Comparison of ENCODE assay signal across 12 cellular contexts in the genomic region with DNA sequence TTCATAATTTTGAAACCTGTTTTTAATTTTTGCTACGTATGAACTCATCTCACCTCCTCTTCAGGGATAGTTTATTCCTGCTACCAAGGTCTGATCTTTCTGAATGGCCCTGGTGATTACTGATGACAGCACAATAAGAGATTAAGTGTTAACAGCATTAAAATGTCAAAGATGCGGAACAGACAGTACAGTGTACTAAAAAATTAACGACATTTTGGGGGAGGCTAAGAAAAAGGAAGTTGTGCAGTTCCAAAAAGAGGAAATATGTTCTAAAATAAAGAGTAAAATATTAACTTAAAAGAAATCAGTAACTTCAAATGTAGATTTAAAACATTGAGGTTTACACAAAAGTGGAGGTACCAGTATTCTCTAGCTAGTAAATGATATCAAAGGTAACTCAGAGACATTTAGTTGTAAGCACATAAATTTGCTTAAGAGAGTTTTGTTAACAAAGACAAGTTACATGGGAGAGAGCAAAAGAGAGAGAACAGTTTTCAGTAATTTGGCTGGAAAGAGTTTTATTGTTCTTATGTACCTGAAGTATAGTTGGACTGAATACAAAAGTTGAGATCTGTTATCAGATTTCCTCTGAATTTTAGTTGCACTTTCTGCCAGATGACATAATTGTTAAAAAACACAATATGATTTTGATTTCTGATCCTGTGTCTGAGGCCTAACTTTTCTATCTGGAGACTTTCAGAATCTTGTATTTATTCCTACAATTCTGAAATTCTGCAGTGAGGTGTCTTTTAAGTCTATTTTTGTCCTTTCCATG. TPM values are rescaled to one million over a fixed set of nuclear protein-coding genes. Genes with fewer than 3 reads are reported as not detected.
DNase-seq lines count a peak whose midpoint lies in the region; ATAC-seq and TF ChIP-seq lines count a peak whose summit lies in the region.
"Had no signal": no experiment of that assay in that cellular context is flagged by ENCODE, and none has a peak within 500 bp of the region (broad histone marks: within the 10 kb centered on the region; RNA-seq: fewer than 3 reads in every experiment).

No MANE protein-coding gene starts in this region.

- H3K27ac ChIP-seq in PC-3 (ENCODE audit: low read length) = no peak overlapping the region

- no peaks in the 10 kb centered on the region for H3K9me3 Mint-ChIP-seq in stimulated activated naive CD8-positive, alpha-beta T cell treated with anti-CD3 and anti-CD28 coated beads, Interleukin-15, Interleukin-2, amounts not matched to agents 100 ng/mL and 50 ng/mL, for 24 hours
- H3K9me3 Mint-ChIP-seq in activated CD4-positive, alpha-beta memory T cell treated with anti-CD3 and anti-CD28 coated beads for 36 hours = peaks cover 2% of the 10 kb centered on the region
- H3K9me3 Mint-ChIP-seq: type B pancreatic cell had no signal

- peaks cover 4% of the 10 kb centered on the region for H3K36me3 Mint-ChIP-seq in stimulated activated naive CD8-positive, alpha-beta T cell treated with anti-CD3 and anti-CD28 coated beads, Interleukin-15, Interleukin-2, amounts not matched to agents 100 ng/mL and 50 ng/mL, for 24 hours (ENCODE audit: low read depth)
- peaks cover 14% of the 10 kb centered on the region for H3K36me3 Mint-ChIP-seq in activated CD4-positive, alpha-beta memory T cell treated with anti-CD3 and anti-CD28 coated beads for 36 hours
- H3K36me3 Mint-ChIP-seq: type B pancreatic cell had no signal

- H3K36me3 ChIP-seq in PC-3 (ENCODE audit: low read depth, low read length) = no peaks in the 10 kb centered on the region

- H3K4me1 ChIP-seq in PC-3 (ENCODE audit: insufficient read depth, low read length) = no peaks in the 10 kb centered on the region

- no peak overlapping the region for H3K9ac ChIP-seq in PC-3 (ENCODE audit: low read length)

- H3K4me3 ChIP-seq in PC-3 (ENCODE audit: low read length) = no peak overlapping the region

- no peaks in the 10 kb centered on the region for H3F3A ChIP-seq in PC-3 (ENCODE audit: low read length, unreplicated experiment)

- no peak overlapping the region for H3K4me2 ChIP-seq in PC-3 (ENCODE audit: low read length)

- no peaks in the 10 kb centered on the region for H3K27me3 Mint-ChIP-seq in stimulated activated naive CD8-positive, alpha-beta T cell treated with anti-CD3 and anti-CD28 coated beads, Interleukin-15, Interleukin-2, amounts not matched to agents 100 ng/mL and 50 ng/mL, for 24 hours
- no peaks in the 10 kb centered on the region for H3K27me3 Mint-ChIP-seq in activated CD4-positive, alpha-beta memory T cell treated with anti-CD3 and anti-CD28 coated beads for 36 hours
- H3K27me3 Mint-ChIP-seq: type B pancreatic cell had no signal

- CTCF ChIA-PET in activated CD4-positive, alpha-beta memory T cell treated with anti-CD3 and anti-CD28 coated beads for 36 hours (lab: Charles Lee) = interaction anchor here (1.3 kb wide), 1 partner anchor 13 kb away, joined by 8 read pairs; no protein-coding TSS in a partner anchor
- CTCF ChIA-PET in PC-3 (lab: Charles Lee) = no interaction called here

- no peaks in the 10 kb centered on the region for H3K79me2 ChIP-seq in PC-3 (ENCODE audit: low read length)

- BruUV-seq in PC-3 (replicated peaks; lab: Mats Ljungman, UMichigan) = no TSS peak

- H3K9me2 ChIP-seq in PC-3 (replicated peaks; ENCODE audit: low read length) = no peaks in the 10 kb centered on the region

- no peaks in the 10 kb centered on the region for H3K27me3 ChIP-seq in PC-3 (ENCODE audit: low read length)

- TF ChIP-seq CTCF in PC-3 (conservative IDR thresholded peaks at IDR 0.05; ENCODE audit: low read depth, low read length) = no peak

- H3K9me3 ChIP-seq in PC-3 (ENCODE audit: low read length) = no peaks in the 10 kb centered on the region

- peak overlapping the region; percentile 72 for H3K4me3 Mint-ChIP-seq in stimulated activated naive CD8-positive, alpha-beta T cell treated with anti-CD3 and anti-CD28 coated beads, Interleukin-15, Interleukin-2, amounts not matched to agents 100 ng/mL and 50 ng/mL, for 24 hours
- no peak overlapping the region for H3K4me3 Mint-ChIP-seq in activated CD4-positive, alpha-beta memory T cell treated with anti-CD3 and anti-CD28 coated beads for 36 hours
- H3K4me3 Mint-ChIP-seq: type B pancreatic cell had no signal

- POLR2A ChIA-PET in activated CD4-positive, alpha-beta memory T cell treated with anti-CD3 and anti-CD28 coated beads for 36 hours (lab: Charles Lee) = no interaction called here
- POLR2A ChIA-PET in PC-3 (lab: Charles Lee; ENCODE audit: unreplicated experiment) = no interaction called here

- peaks cover 77% of the 10 kb centered on the region for H3K4me1 Mint-ChIP-seq in stimulated activated naive CD8-positive, alpha-beta T cell treated with anti-CD3 and anti-CD28 coated beads, Interleukin-15, Interleukin-2, amounts not matched to agents 100 ng/mL and 50 ng/mL, for 24 hours (ENCODE audit: low read depth)
- peaks cover 63% of the 10 kb centered on the region for H3K4me1 Mint-ChIP-seq in activated CD4-positive, alpha-beta memory T cell treated with anti-CD3 and anti-CD28 coated beads for 36 hours (ENCODE audit: low read depth)

- H2AFZ ChIP-seq in PC-3 (ENCODE audit: low read length) = no peak overlapping the region

- peak overlapping the region; percentile 88 for H3K27ac Mint-ChIP-seq in stimulated activated naive CD8-positive, alpha-beta T cell treated with anti-CD3 and anti-CD28 coated beads, Interleukin-15, Interleukin-2, amounts not matched to agents 100 ng/mL and 50 ng/mL, for 24 hours
- H3K27ac Mint-ChIP-seq in activated CD4-positive, alpha-beta memory T cell treated with anti-CD3 and anti-CD28 coated beads for 36 hours = peak overlapping the region; percentile 52
- H3K27ac Mint-ChIP-seq: type B pancreatic cell had no signal

- H4K20me1 ChIP-seq in PC-3 (ENCODE audit: low read length) = no peaks in the 10 kb centered on the region

- intact Hi-C loops in activated CD4-positive, alpha-beta memory T cell treated with anti-CD3 and anti-CD28 coated beads for 36 hours (cut with micrococcal nuclease) = loop anchor here (10.0 kb wide), 1 partner anchor 372 kb away; no protein-coding TSS in a partner anchor
- intact Hi-C loops in PC-3 (cut with micrococcal nuclease) = no loop called here

- DNase-seq in stimulated activated naive CD8-positive, alpha-beta T cell treated with anti-CD3 and anti-CD28 coated beads, Interleukin-15, Interleukin-2, amounts not matched to agents 100 U/mL and 50 U/mL, for 24 hours = no peak
- no peak for DNase-seq in activated CD4-positive, alpha-beta memory T cell treated with anti-CD3 and anti-CD28 coated beads for 36 hours
- peak; percentile 33 to 36 for DNase-seq in lung microvascular endothelial cell (ENCODE audit: low read depth in 2 of 2)
- DNase-seq in left lobe of liver (ENCODE audit: low spot score) = no peak
- DNase-seq in PC-3 = no peak
- DNase-seq in medulla oblongata (ENCODE audit: extremely low spot score) = no peak
- DNase-seq: activated CD8-positive, alpha-beta memory T cell treated with anti-CD3 and anti-CD28 coated beads, Interleukin-2, amount 50 U/mL, for 48 hours; effector CD4-positive, alpha-beta T cell had no signal

- no peak for ATAC-seq in stimulated activated naive CD8-positive, alpha-beta T cell treated with anti-CD3 and anti-CD28 coated beads, Interleukin-15, Interleukin-2, amounts not matched to agents 100 U/mL and 50 U/mL, for 24 hours
- ATAC-seq in left lobe of liver (no peak), HG02571 (IDR thresholded peaks at IDR 0.05; ENCODE audit: unreplicated experiment) (no peak), PC-3 (no peak)

RNA-seq across cellular contexts. Expression of gene CLECL1, which starts 4.2 kb away (rescaled TPM):
- total RNA-seq in activated CD4-positive, alpha-beta memory T cell treated with anti-CD3 and anti-CD28 coated beads for 36 hours = 1 to 10 TPM; 6.5 to 7.4 TPM
- not detected in 2 replicates for total RNA-seq in lung microvascular endothelial cell
- 0.38 TPM for total RNA-seq in left lobe of liver
- total RNA-seq in PC-3 (2014; rRNA removed) = not detected in 2 replicates
- total RNA-seq: H4 had no signal

RNA-seq across cellular contexts. Expression of gene CD69, which starts 23.6 kb away (rescaled TPM):
- total RNA-seq in activated CD4-positive, alpha-beta memory T cell treated with anti-CD3 and anti-CD28 coated beads for 36 hours = 100 to 1,000 TPM; 118 to 120 TPM
- total RNA-seq in lung microvascular endothelial cell (0.40 and 0.44 TPM in 2 replicates), left lobe of liver (0.53 TPM), PC-3 (2014; rRNA removed) (0.75 TPM in 1 of 2 replicates, not detected in the other)
- total RNA-seq: H4 had no signal

Comparison
In these comparisons a context has a peak if more than half of its experiments do, and no peak if none do; other contexts are left out.
1. DNase-seq: peak in lung microvascular endothelial cell (2 of 2); none in stimulated activated naive CD8-positive, alpha-beta T cell treated with anti-CD3 and anti-CD28 coated beads, Interleukin-15, Interleukin-2, amounts not matched to agents 100 U/mL and 50 U/mL, for 24 hours (single experiment), activated CD4-positive, alpha-beta memory T cell treated with anti-CD3 and anti-CD28 coated beads for 36 hours (single experiment), left lobe of liver (single experiment), PC-3 (single experiment) and medulla oblongata (single experiment).
2. RNA of gene CD69, which starts 23.6 kb away (total RNA-seq): 118 to 120 TPM in activated CD4-positive, alpha-beta memory T cell treated with anti-CD3 and anti-CD28 coated beads for 36 hours; 0.53 TPM in left lobe of liver (single experiment), 0.40 to 0.44 TPM in lung microvascular endothelial cell and 0.75 TPM in PC-3; every median in the first group is over 10 times any median in the second.